ENCODE assay signal across 22 cellular contexts in genomic region chr3:138963161-138963560, GRCh38. TPM values are rescaled to one million over a fixed set of nuclear protein-coding genes. Genes with fewer than 3 reads are reported as not detected.
DNase-seq lines count a peak whose midpoint lies in the region; ATAC-seq, FAIRE-seq and TF ChIP-seq lines count a peak whose summit lies in the region.
"Had no signal": no experiment of that assay in that cellular context is flagged by ENCODE, and none has a peak within 500 bp of the region (broad histone marks: within the 10 kb centered on the region; RNA-seq: fewer than 3 reads in every experiment).

No MANE protein-coding gene starts in this region.

- peaks cover 0 to 9% (median 0%) of the 10 kb centered on the region in 3 experiments for H3K27me3 ChIP-seq in neuronal stem cell (ENCODE audit: control insufficient read depth in 3 of 3, insufficient read depth in 3 of 3, low read depth in 1 of 3, low read length in 3 of 3)
- peaks cover 0 to 4% (median 0%) of the 10 kb centered on the region in 4 donors for H3K27me3 ChIP-seq in pancreas

- no peak overlapping the region for H3K23ac ChIP-seq in neuronal stem cell (ENCODE audit: low read depth, low read length, poor library complexity)

- H3K27ac Mint-ChIP-seq in effector memory CD8-positive, alpha-beta T cell: no peak overlapping the region
- H3K27ac Mint-ChIP-seq: CD4-positive, alpha-beta T cell had no signal

- no peak overlapping the region for H3K4me3 Mint-ChIP-seq in effector memory CD8-positive, alpha-beta T cell
- H3K4me3 Mint-ChIP-seq: CD4-positive, alpha-beta T cell had no signal

- no peak for FAIRE-seq in pancreas (lab: Jason Lieb, UNC)
- FAIRE-seq: A549, D721Med, G401.6, GM12891, GM19239, H54 had no signal

- H2BK5ac ChIP-seq in neuronal stem cell (ENCODE audit: low read length): no peak overlapping the region

- H3K27me3 Mint-ChIP-seq in effector memory CD8-positive, alpha-beta T cell: peaks cover 72 to 80% of the 10 kb centered on the region in 2 donors

- no peak overlapping the region for H2AK5ac ChIP-seq in neuronal stem cell (ENCODE audit: low read depth, low read length)

- no peak overlapping the region for H2BK12ac ChIP-seq in neuronal stem cell (ENCODE audit: low read length)

- no peak overlapping the region for H2BK15ac ChIP-seq in neuronal stem cell (ENCODE audit: low read length)

- H2AFZ ChIP-seq in neuronal stem cell (ENCODE audit: low read length): peak overlapping the region; percentile 16

- H3K4me2 ChIP-seq in neuronal stem cell (ENCODE audit: insufficient read depth, low read length, poor library complexity, severe bottlenecking): no peak overlapping the region
- H3K4me2 ChIP-seq: A549 had no signal

- H3K9me3 Mint-ChIP-seq in effector memory CD8-positive, alpha-beta T cell: peaks cover 0 to 4% of the 10 kb centered on the region in 2 donors

- H3K4me1 ChIP-seq in neuronal stem cell (ENCODE audit: control insufficient read depth in 2 of 2, insufficient read depth in 1 of 2, low read depth in 1 of 2, low read length in 2 of 2) (no peaks in the 10 kb centered on the region), pancreas (no peaks in the 10 kb centered on the region)
- H3K4me1 ChIP-seq: A549, Caco-2 had no signal

- no peak overlapping the region for H2BK120ac ChIP-seq in neuronal stem cell (ENCODE audit: low read depth, low read length)

- TF ChIP-seq CTCF in coronary artery (IDR thresholded peaks at IDR 0.05): no peak
- no peak for TF ChIP-seq CTCF in pancreas (IDR thresholded peaks at IDR 0.05)

- no peaks in the 10 kb centered on the region for H3K79me1 ChIP-seq in neuronal stem cell (ENCODE audit: low read depth, low read length)

- no peak overlapping the region for H3K4me3 ChIP-seq in coronary artery
- H3K4me3 ChIP-seq in neuronal stem cell (ENCODE audit: low read length in 2 of 2): peak overlapping the region in 1 of 2 donors; percentile 50
- no peak overlapping the region for H3K4me3 ChIP-seq in pancreas
- H3K4me3 ChIP-seq: A549 had no signal

- peaks cover 3% of the 10 kb centered on the region in 2 donors for H3K9me3 ChIP-seq in neuronal stem cell (replicated peaks in 1 of 2; ENCODE audit: control insufficient read depth in 2 of 2, insufficient read depth in 1 of 2, low read depth in 1 of 2, low read length in 2 of 2)
- H3K9me3 ChIP-seq in pancreas: no peaks in the 10 kb centered on the region
- H3K9me3 ChIP-seq: Caco-2 had no signal

- no peak overlapping the region for H3K14ac ChIP-seq in neuronal stem cell (ENCODE audit: low read length)

- H3K36me3 ChIP-seq in neuronal stem cell (replicated peaks in 1 of 2; ENCODE audit: control insufficient read depth in 2 of 2, insufficient read depth in 2 of 2, low read length in 2 of 2) (no peaks in the 10 kb centered on the region), pancreas (no peaks in the 10 kb centered on the region)

- H3K36me3 Mint-ChIP-seq in effector memory CD8-positive, alpha-beta T cell (ENCODE audit: insufficient read depth): peaks cover 3% of the 10 kb centered on the region

- H4K8ac ChIP-seq in neuronal stem cell (ENCODE audit: low read depth, low read length): no peak overlapping the region

- H3K4me1 Mint-ChIP-seq in effector memory CD8-positive, alpha-beta T cell (ENCODE audit: low read depth in 2 of 2): peaks cover 4 to 13% of the 10 kb centered on the region in 2 donors

- no CpG with 5 or more reads among the region's 8 CpGs for WGBS in neuronal stem cell (ENCODE audit: extremely low coverage in 2 of 2, insufficient read length in 2 of 2, insufficient replicate concordance in 1 of 2), 2 donors
- 72 to 77% methylated on average over 8 of the region's 8 CpGs for WGBS in pancreas, 2 donors

- H3K18ac ChIP-seq in neuronal stem cell (ENCODE audit: low read length): no peak overlapping the region

- no peak overlapping the region for H3K27ac ChIP-seq in coronary artery
- no peak overlapping the region for H3K27ac ChIP-seq in neuronal stem cell (replicated peaks; ENCODE audit: low read length)
- H3K27ac ChIP-seq in pancreas: no peak overlapping the region
- H3K27ac ChIP-seq: 22Rv1, A549, C4-2B, HL-60 had no signal

- peak; percentile 43 for DNase-seq in activated CD8-positive, alpha-beta memory T cell treated with anti-CD3 and anti-CD28 coated beads for 24 hours
- DNase-seq in activated CD8-positive, alpha-beta memory T cell treated with anti-CD3 and anti-CD28 coated beads, Interleukin-2, amount 50 U/mL, for 48 hours: no peak
- DNase-seq in coronary artery (ENCODE audit: low spot score) (peak; percentile 56), islet precursor cell (peak; percentile 50), neuronal stem cell (ENCODE audit: low spot score) (no peak), pancreas (no peak)
- no peak for DNase-seq in effector memory CD8-positive, alpha-beta T cell
- DNase-seq: AML-193; Caco-2; CD4-positive, alpha-beta T cell; HCEC 1CT had no signal

- intact Hi-C loops in pancreas (cut with DNase I): no loop called here

- H3K9ac ChIP-seq in neuronal stem cell (ENCODE audit: low read depth, low read length, poor library complexity): no peak overlapping the region

- no peak for ATAC-seq in pancreas
- ATAC-seq in effector memory CD8-positive, alpha-beta T cell (replicated peaks): no peak
- ATAC-seq: A549 had no signal

- no peak overlapping the region for H3K4ac ChIP-seq in neuronal stem cell (ENCODE audit: low read length)

- H4K91ac ChIP-seq in neuronal stem cell (ENCODE audit: low read depth, low read length, poor library complexity): no peak overlapping the region

RNA-seq across cellular contexts. Expression of gene FOXL2NB, which starts 16.1 kb away (rescaled TPM):
- polyA plus RNA-seq in neuronal stem cell (2013, experiment 1 of 2): 0.01 TPM
- polyA plus RNA-seq in neuronal stem cell (2013, experiment 2 of 2): not detected
- under 1 TPM in 2 of 6 donors, not detected in 4; 0.09 to 0.22 TPM for total RNA-seq in pancreas
- polyA plus RNA-seq in pancreas: not detected
- total RNA-seq: CD4-positive, alpha-beta T cell; HT1080 had no signal

RNA-seq across cellular contexts. Expression of gene FOXL2, which starts 16.2 kb away (rescaled TPM):
- 0.04 TPM for polyA plus RNA-seq in neuronal stem cell (2013, experiment 1 of 2)
- polyA plus RNA-seq in neuronal stem cell (2013, experiment 2 of 2): 0.04 TPM
- under 1 TPM; 0.04 to 0.28 (median 0.11) TPM for total RNA-seq in pancreas
- under 1 TPM; 0.02 to 0.04 TPM for polyA plus RNA-seq in pancreas
- total RNA-seq: CD4-positive, alpha-beta T cell; HT1080 had no signal

RNA-seq across cellular contexts. Expression of gene PRR23A, which starts 42.9 kb away (rescaled TPM):
- polyA plus RNA-seq in neuronal stem cell (2013, experiment 1 of 2): not detected
- polyA plus RNA-seq in neuronal stem cell (2013, experiment 2 of 2): not detected
- not detected for total RNA-seq in pancreas
- polyA plus RNA-seq in pancreas: not detected
- total RNA-seq: Caco-2; CD4-positive, alpha-beta T cell; HT1080 had no signal
- polyA plus RNA-seq: A549, BJ had no signal

RNA-seq across cellular contexts. Expression of gene PRR23B, which starts 57.6 kb away (rescaled TPM):
- not detected for polyA plus RNA-seq in neuronal stem cell (2013, experiment 1 of 2)
- polyA plus RNA-seq in neuronal stem cell (2013, experiment 2 of 2): not detected
- total RNA-seq in pancreas: not detected
- polyA plus RNA-seq in pancreas: not detected
- total RNA-seq: Caco-2; CD4-positive, alpha-beta T cell; HT1080 had no signal
- polyA plus RNA-seq: A549, BJ had no signal

Comparison
In these comparisons a context has a peak if more than half of its experiments do, and no peak if none do; other contexts are left out.
1. DNase-seq: peak in activated CD8-positive, alpha-beta memory T cell treated with anti-CD3 and anti-CD28 coated beads for 24 hours (single experiment), coronary artery (single experiment) and islet precursor cell (single experiment); none in activated CD8-positive, alpha-beta memory T cell treated with anti-CD3 and anti-CD28 coated beads, Interleukin-2, amount 50 U/mL, for 48 hours (single experiment), neuronal stem cell (single experiment), pancreas (0 of 6) and effector memory CD8-positive, alpha-beta T cell (0 of 3).